Comparison of ENCODE assay signal across 8 cellular contexts in the genomic region with DNA sequence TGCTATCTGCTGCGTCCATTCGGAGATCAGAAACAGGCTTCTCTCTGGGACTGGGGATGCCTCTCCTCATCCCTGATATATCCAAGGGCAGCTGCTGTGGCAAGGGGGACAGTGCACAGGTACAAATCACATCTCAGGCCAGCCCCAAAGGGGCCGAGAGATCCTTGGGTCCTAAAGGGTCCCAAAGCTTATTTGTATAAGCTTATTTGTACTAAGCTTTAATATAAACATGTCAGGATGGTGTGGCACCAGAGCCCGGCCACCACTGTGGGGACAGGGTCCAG. TPM values are rescaled to one million over a fixed set of nuclear protein-coding genes. Genes with fewer than 3 reads are reported as not detected.
DNase-seq lines count a peak whose midpoint lies in the region; ATAC-seq and TF ChIP-seq lines count a peak whose summit lies in the region.
"Had no signal": no experiment of that assay in that cellular context is flagged by ENCODE, and none has a peak within 500 bp of the region (broad histone marks: within the 10 kb centered on the region; RNA-seq: fewer than 3 reads in every experiment).

No MANE protein-coding gene starts in this region.

- TF ChIP-seq CTCF in CD4-positive, alpha-beta T cell (IDR thresholded peaks at IDR 0.05): no peak
- no peak for TF ChIP-seq CTCF in natural killer cell (IDR thresholded peaks at IDR 0.05)

- H3K9me3 Mint-ChIP-seq in CD4-positive, alpha-beta T cell: no peaks in the 10 kb centered on the region
- H3K9me3 Mint-ChIP-seq in IgD-negative memory B cell: no peaks in the 10 kb centered on the region
- no peaks in the 10 kb centered on the region for H3K9me3 Mint-ChIP-seq in activated naive CD8-positive, alpha-beta T cell treated with anti-CD3 and anti-CD28 coated beads, Interleukin-2, amount 50 U/mL, for 24 hours
- H3K9me3 Mint-ChIP-seq in natural killer cell: no peaks in the 10 kb centered on the region

- H3K36me3 Mint-ChIP-seq in CD4-positive, alpha-beta T cell (ENCODE audit: low read depth): no peaks in the 10 kb centered on the region
- H3K36me3 Mint-ChIP-seq in IgD-negative memory B cell (peaks cover 4% of the 10 kb centered on the region), natural killer cell (no peaks in the 10 kb centered on the region)
- peaks cover 5% of the 10 kb centered on the region for H3K36me3 Mint-ChIP-seq in activated naive CD8-positive, alpha-beta T cell treated with anti-CD3 and anti-CD28 coated beads, Interleukin-2, amount 50 U/mL, for 24 hours (ENCODE audit: low read depth)

- ATAC-seq in CD4-positive, alpha-beta T cell (ENCODE audit: poor library complexity): no peak
- no peak for ATAC-seq in activated naive CD8-positive, alpha-beta T cell treated with anti-CD3 and anti-CD28 coated beads, Interleukin-2, amount 50 U/mL, for 24 hours
- ATAC-seq in natural killer cell: no peak

- H3K4me3 Mint-ChIP-seq in CD4-positive, alpha-beta T cell: peak overlapping the region; percentile 42
- peak overlapping the region; percentile 21 to 96 (median 75) for H3K4me3 Mint-ChIP-seq in IgD-negative memory B cell
- peak overlapping the region; percentile 87 for H3K4me3 Mint-ChIP-seq in activated naive CD8-positive, alpha-beta T cell treated with anti-CD3 and anti-CD28 coated beads, Interleukin-2, amount 50 U/mL, for 24 hours
- H3K4me3 Mint-ChIP-seq in natural killer cell: peak overlapping the region; percentile 84

- POLR2A ChIA-PET in CD4-positive, alpha-beta T cell (lab: Charles Lee): interaction anchor here (0.6 to 6.7 kb wide), 10 partner anchors 22 to 207 kb away, joined by 3 to 147 read pairs (median 5); partner anchors contain the start of genes PIM1, TBC1D22B and TMEM217

- peaks cover 62% of the 10 kb centered on the region for H3K4me1 Mint-ChIP-seq in CD4-positive, alpha-beta T cell (ENCODE audit: low read depth)
- H3K4me1 Mint-ChIP-seq in IgD-negative memory B cell (peaks cover 39 to 43% (median 41%) of the 10 kb centered on the region in 3 donors), natural killer cell (peaks cover 65 to 69% of the 10 kb centered on the region in 2 donors)
- peaks cover 67% of the 10 kb centered on the region for H3K4me1 Mint-ChIP-seq in activated naive CD8-positive, alpha-beta T cell treated with anti-CD3 and anti-CD28 coated beads, Interleukin-2, amount 50 U/mL, for 24 hours

- DNase-seq in CD4-positive, alpha-beta T cell: no peak
- no peak for DNase-seq in activated naive CD8-positive, alpha-beta T cell treated with anti-CD3 and anti-CD28 coated beads, Interleukin-2, amount 50 U/mL, for 24 hours
- DNase-seq in natural killer cell (no peak), HT-29 (ENCODE audit: low spot score) (no peak), RPMI8226 (no peak)
- no peak for DNase-seq in stimulated activated CD4-positive, alpha-beta T cell treated with anti-CD3 and anti-CD28 coated beads, Interleukin-4, amount 100 ng/mL, for 1 hour

- H3K27ac Mint-ChIP-seq in CD4-positive, alpha-beta T cell: peak overlapping the region; percentile 92
- peak overlapping the region; percentile 90 to 100 (median 98) for H3K27ac Mint-ChIP-seq in IgD-negative memory B cell
- H3K27ac Mint-ChIP-seq in activated naive CD8-positive, alpha-beta T cell treated with anti-CD3 and anti-CD28 coated beads, Interleukin-2, amount 50 U/mL, for 24 hours: peak overlapping the region; percentile 99
- peak overlapping the region; percentile 99 to 100 for H3K27ac Mint-ChIP-seq in natural killer cell

- CTCF ChIA-PET in CD4-positive, alpha-beta T cell (lab: Charles Lee): interaction anchor here (0.8 to 8.0 kb wide), 22 partner anchors 21 to 170 kb away, joined by 3 to 116 read pairs (median 4); partner anchors contain the start of genes C6orf89 and PIM1

- no peaks in the 10 kb centered on the region for H3K27me3 ChIP-seq in CD4-positive, alpha-beta T cell (ENCODE audit: control insufficient read depth, insufficient read depth, low read length)

- peak overlapping the region; percentile 78 for H3K27ac ChIP-seq in CD4-positive, alpha-beta T cell (ENCODE audit: low read depth, low read length)

- intact Hi-C loops in CD4-positive, alpha-beta T cell (cut with DNase I, micrococcal nuclease): loop anchor here (1.0 to 2.0 kb wide), 4 partner anchors 32 to 160 kb away; no protein-coding TSS in a partner anchor
- intact Hi-C loops in natural killer cell (cut with micrococcal nuclease): loop anchor here (1.0 to 2.0 kb wide), 5 partner anchors 21 to 158 kb away; no protein-coding TSS in a partner anchor

- no peaks in the 10 kb centered on the region for H3K9me3 ChIP-seq in CD4-positive, alpha-beta T cell (ENCODE audit: control insufficient read depth, low read length)
- H3K9me3 ChIP-seq: Caco-2 had no signal

- no peaks in the 10 kb centered on the region for H3K27me3 Mint-ChIP-seq in CD4-positive, alpha-beta T cell
- peaks cover 1% of the 10 kb centered on the region for H3K27me3 Mint-ChIP-seq in IgD-negative memory B cell
- no peaks in the 10 kb centered on the region for H3K27me3 Mint-ChIP-seq in activated naive CD8-positive, alpha-beta T cell treated with anti-CD3 and anti-CD28 coated beads, Interleukin-2, amount 50 U/mL, for 24 hours
- no peaks in the 10 kb centered on the region for H3K27me3 Mint-ChIP-seq in natural killer cell (ENCODE audit: low read depth in 2 of 2)

RNA-seq across cellular contexts. Expression of gene FGD2, which starts 45.3 kb away (rescaled TPM):
- total RNA-seq in CD4-positive, alpha-beta T cell: 1 to 10 TPM; 1.2 TPM
- polyA plus RNA-seq in IgD-negative memory B cell: 99.8 TPM
- 10 to 100 TPM in 2 of 3 donors, 1 to 10 TPM in 1; 6.3 to 22.3 (median 14.1) TPM for total RNA-seq in natural killer cell
- 0.31 and 0.53 TPM in 2 replicates for total RNA-seq in HT-29 (2014; rRNA removed; shearing (Covaris generic))
- total RNA-seq: Caco-2 had no signal
